8 cellular contexts compared by ENCODE assay signal in the genomic region with DNA sequence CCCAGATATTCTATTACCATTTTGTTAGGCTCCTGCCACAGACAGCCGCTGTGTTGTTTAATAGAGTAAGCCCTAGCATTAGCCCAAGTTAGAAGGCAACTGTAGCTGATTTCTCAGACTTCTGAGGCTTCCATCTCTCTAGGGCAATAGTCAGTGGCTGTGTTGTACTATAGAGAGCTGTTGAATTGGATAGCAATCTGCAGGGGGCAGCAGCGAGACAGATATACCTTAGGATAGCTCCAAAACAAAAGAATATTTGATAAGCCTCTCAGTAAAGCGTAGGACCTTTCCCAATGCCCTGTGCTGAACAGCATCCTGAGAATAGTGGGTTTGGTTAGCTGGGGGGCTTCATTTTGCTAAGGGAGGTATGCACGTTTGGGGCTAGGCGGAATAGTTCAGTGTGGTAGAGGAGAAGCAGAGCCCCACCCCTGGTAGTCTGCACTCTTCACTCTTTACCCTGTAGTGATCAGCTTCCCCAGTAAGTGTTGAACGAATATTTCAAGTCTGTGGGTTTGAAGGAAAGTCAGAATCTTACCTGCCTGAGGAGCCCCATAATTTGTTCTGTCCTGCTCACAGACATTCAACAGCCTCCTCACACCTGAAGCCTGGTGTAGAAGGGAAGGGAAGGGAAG.
DNase-seq lines count a peak whose midpoint lies in the region; ATAC-seq, FAIRE-seq and TF ChIP-seq lines count a peak whose summit lies in the region.

No MANE protein-coding gene starts in this region.

- H3K9me2 ChIP-seq in hepatocyte (replicated peaks; ENCODE audit: insufficient read depth), result no peaks in the 10 kb centered on the region

- no peak for FAIRE-seq in RCC 7860 (lab: Jason Lieb, UNC)

- TF ChIP-seq CTCF in AG04450 (IDR thresholded peaks at IDR 0.05; ENCODE audit: low read depth, low read length) (peak; percentile 22), hepatocyte (IDR thresholded peaks at IDR 0.05; ENCODE audit: poor library complexity) (peak; percentile 31)

- no peaks in the 10 kb centered on the region for H3K36me3 ChIP-seq in hepatocyte (replicated peaks; ENCODE audit: insufficient read depth, low read depth)

- no peak overlapping the region for H2AFZ ChIP-seq in hepatocyte

- H3K4me3 ChIP-seq in AG04450 (ENCODE audit: low read depth, low read length), result no peak overlapping the region
- no peak overlapping the region for H3K4me3 ChIP-seq in hepatocyte

- H3K27ac ChIP-seq in AG04450 (ENCODE audit: low read depth, low read length) (no peak overlapping the region), hepatocyte (no peak overlapping the region)

- CTCF ChIA-PET in AG04450 (lab: Charles Lee), result interaction anchor here (0.5 to 2.3 kb wide), 4 partner anchors 20 to 983 kb away, joined by 3 to 9 read pairs (median 4); no protein-coding TSS in a partner anchor

- no peaks in the 10 kb centered on the region for H3K79me2 ChIP-seq in hepatocyte

- POLR2A ChIA-PET in AG04450 (lab: Yijun Ruan, JAX), result no interaction called here

- H3K27me3 ChIP-seq in AG04450 (ENCODE audit: control insufficient read depth, insufficient read depth, low read length) (no peaks in the 10 kb centered on the region), hepatocyte (no peaks in the 10 kb centered on the region)

- DNase-seq in AG04450 (ENCODE audit: low read depth, low spot score) (no peak), RKO (ENCODE audit: low spot score) (peak; percentile 9), hepatocyte (ENCODE audit: low spot score) (peak; percentile 41), RCC 7860 (ENCODE audit: low spot score) (no peak)
- DNase-seq in activated CD8-positive, alpha-beta memory T cell treated with anti-CD3 and anti-CD28 coated beads, Interleukin-2, amount 50 U/mL, for 48 hours, result no peak

- H3K4me2 ChIP-seq in hepatocyte, result no peak overlapping the region

- H3K4me1 ChIP-seq in hepatocyte (ENCODE audit: insufficient read depth), result peaks cover 6% of the 10 kb centered on the region

- ATAC-seq in GM18511 (IDR thresholded peaks at IDR 0.05; ENCODE audit: unreplicated experiment), result peak; percentile 51
- ATAC-seq in HG03571 (IDR thresholded peaks at IDR 0.05; ENCODE audit: unreplicated experiment), result no peak
- no peak for ATAC-seq in GM21529 (IDR thresholded peaks at IDR 0.05; ENCODE audit: unreplicated experiment)

- 56% methylated on average over 6 of the region's 6 CpGs for WGBS in hepatocyte (ENCODE audit: low lambda C conversion rate, missing lambda C conversion rate)

- no peaks in the 10 kb centered on the region for H4K20me1 ChIP-seq in hepatocyte (ENCODE audit: insufficient read depth, poor library complexity, severe bottlenecking)

- H3K9me3 ChIP-seq in AG04450 (ENCODE audit: control insufficient read depth, insufficient read depth, low read length) (no peaks in the 10 kb centered on the region), hepatocyte (ENCODE audit: low read depth) (no peaks in the 10 kb centered on the region)

Comparison
In these comparisons a context has a peak if more than half of its experiments do, and no peak if none do; other contexts are left out.
1. DNase-seq: peak in RKO (single experiment) and hepatocyte (single experiment); none in AG04450 (single experiment), activated CD8-positive, alpha-beta memory T cell treated with anti-CD3 and anti-CD28 coated beads, Interleukin-2, amount 50 U/mL, for 48 hours (single experiment) and RCC 7860 (single experiment).